In genomic region chr10:70190102-70190501, GRCh38 we compare ENCODE assay signal across 11 cellular contexts.
"Had no signal": no experiment of that assay in that cellular context is flagged by ENCODE, and none has a peak within 500 bp of the region (broad histone marks: within the 10 kb centered on the region; RNA-seq: fewer than 3 reads in every experiment).

No MANE protein-coding gene starts in this region.

- H3K4me3 ChIP-seq: pancreas, sigmoid colon had no signal

- H3K27me3 Mint-ChIP-seq: activated naive CD8-positive, alpha-beta T cell treated with anti-CD3 and anti-CD28 coated beads, Interleukin-2, amount 10 ng/mL, durations not matched to agents 7 days and 5 days; stimulated activated naive CD8-positive, alpha-beta T cell treated with anti-CD3 and anti-CD28 coated beads, Interleukin-15, amount 100 ng/mL, for 72 hours had no signal

- H3K27me3 ChIP-seq: pancreas, sigmoid colon had no signal

- H3K9me3 Mint-ChIP-seq: activated naive CD8-positive, alpha-beta T cell treated with anti-CD3 and anti-CD28 coated beads, Interleukin-2, amount 10 ng/mL, durations not matched to agents 7 days and 5 days; nephron progenitor cell; stimulated activated naive CD8-positive, alpha-beta T cell treated with anti-CD3 and anti-CD28 coated beads, Interleukin-15, amount 100 ng/mL, for 72 hours had no signal

- H3K27ac Mint-ChIP-seq: activated naive CD8-positive, alpha-beta T cell treated with anti-CD3 and anti-CD28 coated beads, Interleukin-2, amount 10 ng/mL, durations not matched to agents 7 days and 5 days; nephron progenitor cell had no signal

- H3K36me3 Mint-ChIP-seq: activated naive CD8-positive, alpha-beta T cell treated with anti-CD3 and anti-CD28 coated beads, Interleukin-2, amount 10 ng/mL, durations not matched to agents 7 days and 5 days had no signal

- H3K27ac ChIP-seq: pancreas, sigmoid colon had no signal

- H3K4me1 Mint-ChIP-seq: stimulated activated naive CD8-positive, alpha-beta T cell treated with anti-CD3 and anti-CD28 coated beads, Interleukin-15, amount 100 ng/mL, for 72 hours had no signal

- DNase-seq: activated CD4-positive, alpha-beta T cell treated with anti-CD3 and anti-CD28 coated beads, Interleukin-2, amount 50 U/mL, for 1 hour; activated CD8-positive, alpha-beta memory T cell treated with anti-CD3 and anti-CD28 coated beads for 24 hours; activated naive CD8-positive, alpha-beta T cell treated with anti-CD3 and anti-CD28 coated beads, Interleukin-2, amount 10 ng/mL, durations not matched to agents 7 days and 5 days; aorta; hypothalamus; kidney; nephron progenitor cell; pancreas; sigmoid colon; stimulated activated CD4-positive, alpha-beta T cell treated with anti-CD3 and anti-CD28 coated beads, Interleukin-1b, Interleukin-23, amount 100 ng/mL, for 48 hours; stimulated activated naive CD8-positive, alpha-beta T cell treated with anti-CD3 and anti-CD28 coated beads, Interleukin-15, amount 100 ng/mL, for 72 hours had no signal

- H3K9me3 ChIP-seq: pancreas, sigmoid colon had no signal

- H3K36me3 ChIP-seq: pancreas, sigmoid colon had no signal

- H3K4me3 Mint-ChIP-seq: activated naive CD8-positive, alpha-beta T cell treated with anti-CD3 and anti-CD28 coated beads, Interleukin-2, amount 10 ng/mL, durations not matched to agents 7 days and 5 days; nephron progenitor cell; stimulated activated naive CD8-positive, alpha-beta T cell treated with anti-CD3 and anti-CD28 coated beads, Interleukin-15, amount 100 ng/mL, for 72 hours had no signal
